In genomic region chr18:79680891-79681339, GRCh38 we compare ENCODE assay signal across 8 cellular contexts. TPM values are rescaled to one million over a fixed set of nuclear protein-coding genes. Genes with fewer than 3 reads are reported as not detected.
A peak's percentile ranks its signal among the peaks of the same experiment; 100 is the strongest.
DNase-seq lines count a peak whose midpoint lies in the region; ATAC-seq and TF ChIP-seq lines count a peak whose summit lies in the region.
"Had no signal": no experiment of that assay in that cellular context is flagged by ENCODE, and none has a peak within 500 bp of the region (broad histone marks: within the 10 kb centered on the region; RNA-seq: fewer than 3 reads in every experiment).

No MANE protein-coding gene starts in this region.

- TF ChIP-seq CTCF in foreskin keratinocyte (conservative IDR thresholded peaks at IDR 0.05) = no peak

- CTCF ChIA-PET in activated CD8-positive, alpha-beta T cell treated with anti-CD3 and anti-CD28 coated beads, Interleukin-2, amount 10 ng/mL, durations not matched to agents 7 days and 5 days (lab: Charles Lee) = interaction anchor here (1.0 kb wide), 1 partner anchor 26 kb away, joined by 3 read pairs; no protein-coding TSS in a partner anchor

- no peaks in the 10 kb centered on the region for H3K4me1 ChIP-seq in foreskin keratinocyte

- H3K9me3 ChIP-seq in iPS-18c (ENCODE audit: control insufficient read depth, insufficient read depth, low read length) = no peaks in the 10 kb centered on the region

- H3K27me3 Mint-ChIP-seq in activated CD8-positive, alpha-beta T cell treated with anti-CD3 and anti-CD28 coated beads, Interleukin-2, amount 10 ng/mL, durations not matched to agents 7 days and 5 days (ENCODE audit: low read depth) = no peaks in the 10 kb centered on the region

- no peak for ATAC-seq in activated CD8-positive, alpha-beta T cell treated with anti-CD3 and anti-CD28 coated beads, Interleukin-2, amount 10 ng/mL, durations not matched to agents 7 days and 5 days
- no peak for ATAC-seq in stimulated activated effector memory CD8-positive, alpha-beta T cell treated with anti-CD3 and anti-CD28 coated beads, Interleukin-12 subunit alpha, Interleukin-12 subunit beta, amount 100 ng/mL, for 72 hours
- no peak for ATAC-seq in foreskin keratinocyte

- POLR2A ChIA-PET in activated CD8-positive, alpha-beta T cell treated with anti-CD3 and anti-CD28 coated beads, Interleukin-2, amount 10 ng/mL, durations not matched to agents 7 days and 5 days (lab: Charles Lee) = interaction anchor here (0.9 to 2.0 kb wide), 2 partner anchors 157 to 307 kb away, joined by 3 to 4 read pairs; partner anchors contain the start of gene TXNL4A

- no peak overlapping the region for H3K27ac ChIP-seq in foreskin keratinocyte

- peaks cover 70% of the 10 kb centered on the region for H3K4me1 Mint-ChIP-seq in activated CD8-positive, alpha-beta T cell treated with anti-CD3 and anti-CD28 coated beads, Interleukin-2, amount 10 ng/mL, durations not matched to agents 7 days and 5 days (ENCODE audit: low read depth)
- H3K4me1 Mint-ChIP-seq in stimulated activated effector memory CD8-positive, alpha-beta T cell treated with anti-CD3 and anti-CD28 coated beads, Interleukin-12 subunit alpha, Interleukin-12 subunit beta, amount 100 ng/mL, for 72 hours = peaks cover 67% of the 10 kb centered on the region

- peak overlapping the region; percentile 87 for H3K4me3 Mint-ChIP-seq in activated CD8-positive, alpha-beta T cell treated with anti-CD3 and anti-CD28 coated beads, Interleukin-2, amount 10 ng/mL, durations not matched to agents 7 days and 5 days
- H3K4me3 Mint-ChIP-seq in stimulated activated effector memory CD8-positive, alpha-beta T cell treated with anti-CD3 and anti-CD28 coated beads, Interleukin-12 subunit alpha, Interleukin-12 subunit beta, amount 100 ng/mL, for 72 hours = peak overlapping the region; percentile 87

- H3K27ac Mint-ChIP-seq in activated CD8-positive, alpha-beta T cell treated with anti-CD3 and anti-CD28 coated beads, Interleukin-2, amount 10 ng/mL, durations not matched to agents 7 days and 5 days = peak overlapping the region; percentile 92
- peak overlapping the region; percentile 89 for H3K27ac Mint-ChIP-seq in stimulated activated effector memory CD8-positive, alpha-beta T cell treated with anti-CD3 and anti-CD28 coated beads, Interleukin-12 subunit alpha, Interleukin-12 subunit beta, amount 100 ng/mL, for 72 hours

- no peaks in the 10 kb centered on the region for H3K9me3 Mint-ChIP-seq in activated CD8-positive, alpha-beta T cell treated with anti-CD3 and anti-CD28 coated beads, Interleukin-2, amount 10 ng/mL, durations not matched to agents 7 days and 5 days (ENCODE audit: insufficient read depth)
- no peaks in the 10 kb centered on the region for H3K9me3 Mint-ChIP-seq in stimulated activated effector memory CD8-positive, alpha-beta T cell treated with anti-CD3 and anti-CD28 coated beads, Interleukin-12 subunit alpha, Interleukin-12 subunit beta, amount 100 ng/mL, for 72 hours

- DNase-seq in HT-29 (ENCODE audit: low spot score) = peak; percentile 1
- DNase-seq in activated CD8-positive, alpha-beta T cell treated with anti-CD3 and anti-CD28 coated beads, Interleukin-2, amount 10 ng/mL, durations not matched to agents 7 days and 5 days = no peak
- DNase-seq in stimulated activated effector memory CD8-positive, alpha-beta T cell treated with anti-CD3 and anti-CD28 coated beads, Interleukin-12 subunit alpha, Interleukin-12 subunit beta, amount 100 ng/mL, for 72 hours (ENCODE audit: low spot score in 2 of 2) = no peak
- no peak for DNase-seq in foreskin keratinocyte
- no peak for DNase-seq in cortex of kidney (lab: John Stamatoyannopoulos, UW)
- no peak for DNase-seq in NCI-H2107 treated with DMSO at 0.1 percent for 48 hours (lab: John Stamatoyannopoulos, UW; ENCODE audit: unreplicated experiment)
- DNase-seq: kidney glomerular epithelial cell had no signal

- no peaks in the 10 kb centered on the region for H3K27me3 ChIP-seq in foreskin keratinocyte

- H3K4me3 ChIP-seq in iPS-18c (ENCODE audit: insufficient read depth, low read depth, low read length) = peak overlapping the region; percentile 99

- H3K36me3 Mint-ChIP-seq in activated CD8-positive, alpha-beta T cell treated with anti-CD3 and anti-CD28 coated beads, Interleukin-2, amount 10 ng/mL, durations not matched to agents 7 days and 5 days (ENCODE audit: low read depth) = peaks cover 46% of the 10 kb centered on the region
- peaks cover 67% of the 10 kb centered on the region for H3K36me3 Mint-ChIP-seq in stimulated activated effector memory CD8-positive, alpha-beta T cell treated with anti-CD3 and anti-CD28 coated beads, Interleukin-12 subunit alpha, Interleukin-12 subunit beta, amount 100 ng/mL, for 72 hours

RNA-seq across cellular contexts. Expression of gene CTDP1, which starts 1.3 kb away (rescaled TPM):
- total RNA-seq in HT-29 (2014; rRNA removed; shearing (Covaris generic)) = 28.9 and 30.9 TPM in 2 replicates
- total RNA-seq in activated CD8-positive, alpha-beta T cell treated with anti-CD3 and anti-CD28 coated beads, Interleukin-2, amount 10 ng/mL, durations not matched to agents 7 days and 5 days = 10 to 100 TPM; 35.5 to 36.8 TPM
- total RNA-seq in foreskin keratinocyte = 15.0 and 15.2 TPM in 2 replicates
- 12.1 and 13.5 TPM in 2 replicates for polyA plus RNA-seq in foreskin keratinocyte
